12 cellular contexts compared by ENCODE assay signal in the genomic region with DNA sequence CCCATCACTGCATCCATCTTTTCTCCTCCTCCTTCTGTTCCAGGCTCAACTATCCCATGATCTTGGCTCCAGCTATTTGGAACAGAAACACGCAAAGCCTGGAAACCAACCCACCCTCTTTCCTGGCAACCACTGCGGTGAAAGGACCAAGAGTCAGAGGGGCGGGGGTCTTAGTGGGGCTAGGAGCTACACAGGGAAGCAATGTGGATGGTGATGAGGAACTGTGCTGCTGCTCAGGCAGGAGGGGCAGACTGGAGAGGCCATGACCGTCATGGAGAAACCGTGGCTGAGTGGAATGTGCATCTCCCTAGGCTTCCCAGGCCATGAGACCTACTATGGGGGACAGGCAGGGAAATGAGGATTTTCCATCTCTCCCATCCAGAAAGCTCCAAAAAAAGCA. TPM values are rescaled to one million over a fixed set of nuclear protein-coding genes. Genes with fewer than 3 reads are reported as not detected.
DNase-seq lines count a peak whose midpoint lies in the region; ATAC-seq and TF ChIP-seq lines count a peak whose summit lies in the region.
"Had no signal": no experiment of that assay in that cellular context is flagged by ENCODE, and none has a peak within 500 bp of the region (broad histone marks: within the 10 kb centered on the region; RNA-seq: fewer than 3 reads in every experiment).

No MANE protein-coding gene starts in this region.

- H3K36me3 Mint-ChIP-seq in activated CD4-positive, alpha-beta T cell treated with anti-CD3 and anti-CD28 coated beads, Interleukin-2, amount 10 ng/mL, durations not matched to agents 24 days and 14 days (ENCODE audit: low read depth): peaks cover 83% of the 10 kb centered on the region

- TF ChIP-seq POLR2A in thyroid gland (IDR thresholded peaks at IDR 0.05): no peak

- H3K27me3 ChIP-seq in muscle layer of duodenum (ENCODE audit: low read depth, low read length): no peaks in the 10 kb centered on the region
- no peaks in the 10 kb centered on the region for H3K27me3 ChIP-seq in thyroid gland
- H3K27me3 ChIP-seq: foreskin keratinocyte had no signal

- H3K9me3 Mint-ChIP-seq in activated CD4-positive, alpha-beta T cell treated with anti-CD3 and anti-CD28 coated beads, Interleukin-2, amount 10 ng/mL, durations not matched to agents 24 days and 14 days: no peaks in the 10 kb centered on the region

- ATAC-seq in HG02759 (IDR thresholded peaks at IDR 0.05; ENCODE audit: unreplicated experiment): no peak
- ATAC-seq in HG03045 (IDR thresholded peaks at IDR 0.05; ENCODE audit: unreplicated experiment): no peak

- H3K9me3 ChIP-seq in muscle layer of duodenum (ENCODE audit: control insufficient read depth in 1 of 2, low read length in 2 of 2): no peaks in the 10 kb centered on the region
- no peaks in the 10 kb centered on the region for H3K9me3 ChIP-seq in thyroid gland

- TF ChIP-seq CTCF in thyroid gland (IDR thresholded peaks at IDR 0.05): no peak

- WGBS in thyroid gland, 2 donors: 62 to 79% methylated on average over 5 of the region's 5 CpGs

- H3K4me1 Mint-ChIP-seq in activated CD4-positive, alpha-beta T cell treated with anti-CD3 and anti-CD28 coated beads, Interleukin-2, amount 10 ng/mL, durations not matched to agents 24 days and 14 days: peaks cover 32% of the 10 kb centered on the region

- no peak overlapping the region for H3K4me3 ChIP-seq in muscle layer of duodenum (ENCODE audit: low read depth in 1 of 2, low read length in 2 of 2)
- H3K4me3 ChIP-seq in thyroid gland (replicated peaks in 1 of 3): no peak overlapping the region

- H3K27ac ChIP-seq in cingulate gyrus (ENCODE audit: low read depth, low read length) (peak overlapping the region; percentile 83), muscle layer of duodenum (ENCODE audit: low read length) (peak overlapping the region; percentile 83), thyroid gland (peak overlapping the region; percentile 7 to 66 (median 13))
- H3K27ac ChIP-seq: foreskin keratinocyte had no signal

- H3K36me3 ChIP-seq in muscle layer of duodenum (ENCODE audit: control insufficient read depth in 1 of 2, insufficient read depth in 2 of 2, low read length in 2 of 2) (peaks cover 62 to 71% of the 10 kb centered on the region in 2 donors), thyroid gland (peaks cover 39 to 61% of the 10 kb centered on the region in 2 donors)

- H3K4me1 ChIP-seq in muscle layer of duodenum (ENCODE audit: control insufficient read depth in 1 of 2, insufficient read depth in 2 of 2, low read length in 2 of 2) (peaks cover 9 to 24% of the 10 kb centered on the region in 2 donors), thyroid gland (peaks cover 0 to 24% of the 10 kb centered on the region in 2 donors)

- intact Hi-C loops in activated CD4-positive, alpha-beta T cell treated with anti-CD3 and anti-CD28 coated beads, Interleukin-2, amount 10 ng/mL, durations not matched to agents 24 days and 14 days (cut with micrococcal nuclease): no loop called here
- intact Hi-C loops in thyroid gland (cut with DNase I): loop anchor here (10.0 kb wide), 1 partner anchor 47 kb away; a partner anchor contains a TSS

- DNase-seq in activated CD4-positive, alpha-beta T cell treated with anti-CD3 and anti-CD28 coated beads, Interleukin-2, amount 10 ng/mL, durations not matched to agents 24 days and 14 days: no peak
- no peak for DNase-seq in activated CD4-positive, alpha-beta T cell treated with anti-CD3 and anti-CD28 coated beads, Interleukin-2, amount 50 U/mL, for 4 hours
- no peak for DNase-seq in thyroid gland
- no peak for DNase-seq in NCI-H748 treated with DMSO at 0.1 percent for 48 hours (lab: John Stamatoyannopoulos, UW)
- DNase-seq: central memory CD4-positive, alpha-beta T cell; NCI-H774 had no signal

- no peaks in the 10 kb centered on the region for H3K27me3 Mint-ChIP-seq in activated CD4-positive, alpha-beta T cell treated with anti-CD3 and anti-CD28 coated beads, Interleukin-2, amount 10 ng/mL, durations not matched to agents 24 days and 14 days

- peak overlapping the region; percentile 61 for H3K27ac Mint-ChIP-seq in activated CD4-positive, alpha-beta T cell treated with anti-CD3 and anti-CD28 coated beads, Interleukin-2, amount 10 ng/mL, durations not matched to agents 24 days and 14 days

- no peak overlapping the region for H3K4me3 Mint-ChIP-seq in activated CD4-positive, alpha-beta T cell treated with anti-CD3 and anti-CD28 coated beads, Interleukin-2, amount 10 ng/mL, durations not matched to agents 24 days and 14 days

RNA-seq across cellular contexts. Expression of a gene that starts 25.6 kb away (rescaled TPM):
- not detected in 2 replicates for total RNA-seq in activated CD4-positive, alpha-beta T cell treated with anti-CD3 and anti-CD28 coated beads, Interleukin-2, amount 10 ng/mL, durations not matched to agents 24 days and 14 days
- 10 to 100 TPM in 3 of 4 donors, 1 to 10 TPM in 1; 5.5 to 65.6 (median 33.6) TPM for total RNA-seq in thyroid gland
- total RNA-seq: foreskin keratinocyte; T-helper 1 cell treated with Interleukin-12 subunit alpha and Interleukin-12 subunit beta and Interleukin-4 antibody, amounts not matched to agents 30 ng/mL and 1 ng/mL, for 36 hours had no signal

RNA-seq across cellular contexts. Expression of a gene that starts 47.2 kb away (rescaled TPM):
- 223 and 232 TPM in 2 replicates for total RNA-seq in activated CD4-positive, alpha-beta T cell treated with anti-CD3 and anti-CD28 coated beads, Interleukin-2, amount 10 ng/mL, durations not matched to agents 24 days and 14 days
- 100 to 1,000 TPM in 1 of 4 donors, 10 to 100 TPM in 3; 77.5 to 106 (median 90.8) TPM for total RNA-seq in thyroid gland

Comparison
In these comparisons a context has a peak if more than half of its experiments do, and no peak if none do; other contexts are left out.
1. H3K27ac ChIP-seq: peak in every context shown above with its lines; median percentile 83 in cingulate gyrus; 83 in muscle layer of duodenum; 13 in thyroid gland.